Comparison of ENCODE assay signal across 2 cellular contexts in the genomic region with DNA sequence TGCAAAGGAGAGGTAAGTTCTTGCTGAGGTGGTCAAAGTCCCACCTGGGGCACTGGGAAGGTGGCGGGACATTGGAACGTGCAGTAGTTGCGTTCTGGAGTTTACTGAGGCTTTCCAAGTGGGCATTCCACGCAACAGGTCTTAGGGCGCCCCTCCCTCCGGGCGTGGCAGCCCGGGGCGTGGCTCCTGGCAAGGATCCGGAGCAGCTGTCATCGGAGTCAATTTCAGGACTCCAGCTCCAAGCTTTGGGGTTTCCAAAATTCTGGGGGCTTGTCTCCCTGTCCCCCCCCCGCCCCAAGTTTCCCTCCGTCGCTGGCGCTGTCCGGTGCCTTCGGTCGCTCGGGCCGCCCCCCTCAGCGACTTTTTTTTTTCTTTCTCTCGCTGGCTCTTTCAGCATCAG.
TF ChIP-seq lines count a peak whose summit lies in the region.

No MANE protein-coding gene starts in this region.

TF ChIP-seq in SK-N-SH treated with all-trans-retinoic acid at 6 μM for 48 hours, 23 proteins besides CTCF, POLR2A, EP300 and RAD21 (continued from another document):
- TF ChIP-seq, protein P1, sequence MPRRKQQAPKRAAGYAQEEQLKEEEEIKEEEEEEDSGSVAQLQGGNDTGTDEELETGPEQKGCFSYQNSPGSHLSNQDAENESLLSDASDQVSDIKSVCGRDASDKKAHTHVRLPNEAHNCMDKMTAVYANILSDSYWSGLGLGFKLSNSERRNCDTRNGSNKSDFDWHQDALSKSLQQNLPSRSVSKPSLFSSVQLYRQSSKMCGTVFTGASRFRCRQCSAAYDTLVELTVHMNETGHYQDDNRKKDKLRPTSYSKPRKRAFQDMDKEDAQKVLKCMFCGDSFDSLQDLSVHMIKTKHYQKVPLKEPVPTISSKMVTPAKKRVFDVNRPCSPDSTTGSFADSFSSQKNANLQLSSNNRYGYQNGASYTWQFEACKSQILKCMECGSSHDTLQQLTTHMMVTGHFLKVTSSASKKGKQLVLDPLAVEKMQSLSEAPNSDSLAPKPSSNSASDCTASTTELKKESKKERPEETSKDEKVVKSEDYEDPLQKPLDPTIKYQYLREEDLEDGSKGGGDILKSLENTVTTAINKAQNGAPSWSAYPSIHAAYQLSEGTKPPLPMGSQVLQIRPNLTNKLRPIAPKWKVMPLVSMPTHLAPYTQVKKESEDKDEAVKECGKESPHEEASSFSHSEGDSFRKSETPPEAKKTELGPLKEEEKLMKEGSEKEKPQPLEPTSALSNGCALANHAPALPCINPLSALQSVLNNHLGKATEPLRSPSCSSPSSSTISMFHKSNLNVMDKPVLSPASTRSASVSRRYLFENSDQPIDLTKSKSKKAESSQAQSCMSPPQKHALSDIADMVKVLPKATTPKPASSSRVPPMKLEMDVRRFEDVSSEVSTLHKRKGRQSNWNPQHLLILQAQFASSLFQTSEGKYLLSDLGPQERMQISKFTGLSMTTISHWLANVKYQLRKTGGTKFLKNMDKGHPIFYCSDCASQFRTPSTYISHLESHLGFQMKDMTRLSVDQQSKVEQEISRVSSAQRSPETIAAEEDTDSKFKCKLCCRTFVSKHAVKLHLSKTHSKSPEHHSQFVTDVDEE (CRISPR knock-in tag; IDR thresholded peaks at IDR 0.05): no peak
- TF ChIP-seq OSR1 (CRISPR knock-in tag; IDR thresholded peaks at IDR 0.05): no peak
- TF ChIP-seq, protein P2, sequence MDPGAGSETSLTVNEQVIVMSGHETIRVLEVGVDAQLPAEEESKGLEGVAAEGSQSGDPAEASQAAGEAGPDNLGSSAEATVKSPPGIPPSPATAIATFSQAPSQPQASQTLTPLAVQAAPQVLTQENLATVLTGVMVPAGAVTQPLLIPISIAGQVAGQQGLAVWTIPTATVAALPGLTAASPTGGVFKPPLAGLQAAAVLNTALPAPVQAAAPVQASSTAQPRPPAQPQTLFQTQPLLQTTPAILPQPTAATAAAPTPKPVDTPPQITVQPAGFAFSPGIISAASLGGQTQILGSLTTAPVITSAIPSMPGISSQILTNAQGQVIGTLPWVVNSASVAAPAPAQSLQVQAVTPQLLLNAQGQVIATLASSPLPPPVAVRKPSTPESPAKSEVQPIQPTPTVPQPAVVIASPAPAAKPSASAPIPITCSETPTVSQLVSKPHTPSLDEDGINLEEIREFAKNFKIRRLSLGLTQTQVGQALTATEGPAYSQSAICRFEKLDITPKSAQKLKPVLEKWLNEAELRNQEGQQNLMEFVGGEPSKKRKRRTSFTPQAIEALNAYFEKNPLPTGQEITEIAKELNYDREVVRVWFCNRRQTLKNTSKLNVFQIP (CRISPR knock-in tag; IDR thresholded peaks at IDR 0.05; ENCODE audit: borderline replicate concordance, low read depth): no peak
- TF ChIP-seq, protein P3, sequence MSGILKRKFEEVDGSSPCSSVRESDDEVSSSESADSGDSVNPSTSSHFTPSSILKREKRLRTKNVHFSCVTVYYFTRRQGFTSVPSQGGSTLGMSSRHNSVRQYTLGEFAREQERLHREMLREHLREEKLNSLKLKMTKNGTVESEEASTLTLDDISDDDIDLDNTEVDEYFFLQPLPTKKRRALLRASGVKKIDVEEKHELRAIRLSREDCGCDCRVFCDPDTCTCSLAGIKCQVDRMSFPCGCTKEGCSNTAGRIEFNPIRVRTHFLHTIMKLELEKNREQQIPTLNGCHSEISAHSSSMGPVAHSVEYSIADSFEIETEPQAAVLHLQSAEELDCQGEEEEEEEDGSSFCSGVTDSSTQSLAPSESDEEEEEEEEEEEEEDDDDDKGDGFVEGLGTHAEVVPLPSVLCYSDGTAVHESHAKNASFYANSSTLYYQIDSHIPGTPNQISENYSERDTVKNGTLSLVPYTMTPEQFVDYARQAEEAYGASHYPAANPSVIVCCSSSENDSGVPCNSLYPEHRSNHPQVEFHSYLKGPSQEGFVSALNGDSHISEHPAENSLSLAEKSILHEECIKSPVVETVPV (CRISPR knock-in tag; IDR thresholded peaks at IDR 0.05): no peak
- no peak for TF ChIP-seq PPARA (CRISPR knock-in tag; IDR thresholded peaks at IDR 0.05; ENCODE audit: borderline replicate concordance)
- TF ChIP-seq ZFP30 (CRISPR knock-in tag; IDR thresholded peaks at IDR 0.05): no peak
- no peak for TF ChIP-seq ZNF70 (CRISPR knock-in tag; IDR thresholded peaks at IDR 0.05)
- no peak for TF ChIP-seq RARB (CRISPR knock-in tag; IDR thresholded peaks at IDR 0.05)
- no peak for TF ChIP-seq ZC3H10 (CRISPR knock-in tag; IDR thresholded peaks at IDR 0.05)
- no peak for TF ChIP-seq ESRRG (CRISPR knock-in tag; IDR thresholded peaks at IDR 0.05)

TF ChIP-seq in neural cell, 6 proteins besides CTCF, POLR2A, EP300 and RAD21 (continued from another document):
- TF ChIP-seq, protein P4, sequence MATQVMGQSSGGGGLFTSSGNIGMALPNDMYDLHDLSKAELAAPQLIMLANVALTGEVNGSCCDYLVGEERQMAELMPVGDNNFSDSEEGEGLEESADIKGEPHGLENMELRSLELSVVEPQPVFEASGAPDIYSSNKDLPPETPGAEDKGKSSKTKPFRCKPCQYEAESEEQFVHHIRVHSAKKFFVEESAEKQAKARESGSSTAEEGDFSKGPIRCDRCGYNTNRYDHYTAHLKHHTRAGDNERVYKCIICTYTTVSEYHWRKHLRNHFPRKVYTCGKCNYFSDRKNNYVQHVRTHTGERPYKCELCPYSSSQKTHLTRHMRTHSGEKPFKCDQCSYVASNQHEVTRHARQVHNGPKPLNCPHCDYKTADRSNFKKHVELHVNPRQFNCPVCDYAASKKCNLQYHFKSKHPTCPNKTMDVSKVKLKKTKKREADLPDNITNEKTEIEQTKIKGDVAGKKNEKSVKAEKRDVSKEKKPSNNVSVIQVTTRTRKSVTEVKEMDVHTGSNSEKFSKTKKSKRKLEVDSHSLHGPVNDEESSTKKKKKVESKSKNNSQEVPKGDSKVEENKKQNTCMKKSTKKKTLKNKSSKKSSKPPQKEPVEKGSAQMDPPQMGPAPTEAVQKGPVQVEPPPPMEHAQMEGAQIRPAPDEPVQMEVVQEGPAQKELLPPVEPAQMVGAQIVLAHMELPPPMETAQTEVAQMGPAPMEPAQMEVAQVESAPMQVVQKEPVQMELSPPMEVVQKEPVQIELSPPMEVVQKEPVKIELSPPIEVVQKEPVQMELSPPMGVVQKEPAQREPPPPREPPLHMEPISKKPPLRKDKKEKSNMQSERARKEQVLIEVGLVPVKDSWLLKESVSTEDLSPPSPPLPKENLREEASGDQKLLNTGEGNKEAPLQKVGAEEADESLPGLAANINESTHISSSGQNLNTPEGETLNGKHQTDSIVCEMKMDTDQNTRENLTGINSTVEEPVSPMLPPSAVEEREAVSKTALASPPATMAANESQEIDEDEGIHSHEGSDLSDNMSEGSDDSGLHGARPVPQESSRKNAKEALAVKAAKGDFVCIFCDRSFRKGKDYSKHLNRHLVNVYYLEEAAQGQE (IDR thresholded peaks at IDR 0.05; ENCODE audit: borderline replicate concordance): no peak
- TF ChIP-seq SMC3 (conservative IDR thresholded peaks at IDR 0.05; ENCODE audit: poor library complexity): no peak
